Comparison of ENCODE assay signal across 2 cellular contexts in genomic region chr18:51275712-51276473, GRCh38.
TF ChIP-seq lines count a peak whose summit lies in the region.

No MANE protein-coding gene starts in this region.

TF ChIP-seq in SK-N-SH, 30 proteins besides CTCF, POLR2A, EP300 and RAD21 (continued from another document):
- no peak for TF ChIP-seq IRF3 (IDR thresholded peaks at IDR 0.05; ENCODE audit: low read depth, low read length)
- no peak for TF ChIP-seq GABPA (IDR thresholded peaks at IDR 0.05; ENCODE audit: low read depth)
- TF ChIP-seq MAX (IDR thresholded peaks at IDR 0.05; ENCODE audit: low read depth) = no peak
- no peak for TF ChIP-seq FOSL2 (IDR thresholded peaks at IDR 0.05; ENCODE audit: borderline replicate concordance, low read depth)
- TF ChIP-seq NFIC (IDR thresholded peaks at IDR 0.05; ENCODE audit: borderline replicate concordance) = no peak
- no peak for TF ChIP-seq USF2 (IDR thresholded peaks at IDR 0.05; ENCODE audit: borderline replicate concordance, low read depth, low read length)
- TF ChIP-seq SIN3A (IDR thresholded peaks at IDR 0.05; ENCODE audit: borderline replicate concordance, low read depth, low read length) = no peak
- no peak for TF ChIP-seq GATA2 (CRISPR knock-in tag; IDR thresholded peaks at IDR 0.05)
- no peak for TF ChIP-seq TCF12 (IDR thresholded peaks at IDR 0.05)
- TF ChIP-seq, protein P1, sequence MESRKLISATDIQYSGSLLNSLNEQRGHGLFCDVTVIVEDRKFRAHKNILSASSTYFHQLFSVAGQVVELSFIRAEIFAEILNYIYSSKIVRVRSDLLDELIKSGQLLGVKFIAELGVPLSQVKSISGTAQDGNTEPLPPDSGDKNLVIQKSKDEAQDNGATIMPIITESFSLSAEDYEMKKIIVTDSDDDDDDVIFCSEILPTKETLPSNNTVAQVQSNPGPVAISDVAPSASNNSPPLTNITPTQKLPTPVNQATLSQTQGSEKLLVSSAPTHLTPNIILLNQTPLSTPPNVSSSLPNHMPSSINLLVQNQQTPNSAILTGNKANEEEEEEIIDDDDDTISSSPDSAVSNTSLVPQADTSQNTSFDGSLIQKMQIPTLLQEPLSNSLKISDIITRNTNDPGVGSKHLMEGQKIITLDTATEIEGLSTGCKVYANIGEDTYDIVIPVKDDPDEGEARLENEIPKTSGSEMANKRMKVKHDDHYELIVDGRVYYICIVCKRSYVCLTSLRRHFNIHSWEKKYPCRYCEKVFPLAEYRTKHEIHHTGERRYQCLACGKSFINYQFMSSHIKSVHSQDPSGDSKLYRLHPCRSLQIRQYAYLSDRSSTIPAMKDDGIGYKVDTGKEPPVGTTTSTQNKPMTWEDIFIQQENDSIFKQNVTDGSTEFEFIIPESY (IDR thresholded peaks at IDR 0.05; ENCODE audit: borderline replicate concordance, low read depth) = no peak
- TF ChIP-seq JUND (IDR thresholded peaks at IDR 0.05) = no peak
- TF ChIP-seq EZH2phosphoT487 (IDR thresholded peaks at IDR 0.05; ENCODE audit: borderline replicate concordance, low read depth) = no peak
- no peak for TF ChIP-seq USF1 (IDR thresholded peaks at IDR 0.05; ENCODE audit: borderline replicate concordance, low read depth)
- TF ChIP-seq NRF1 (IDR thresholded peaks at IDR 0.05; ENCODE audit: low read depth, low read length) = no peak
- TF ChIP-seq MXI1 (IDR thresholded peaks at IDR 0.05; ENCODE audit: low read depth, low read length) = no peak
TF ChIP-seq in SK-N-SH: peak in this region for 0.

TF ChIP-seq in WTC11, 78 proteins besides CTCF, POLR2A, EP300 and RAD21 (continued from another document):
- TF ChIP-seq ZNF281 (CRISPR knock-in tag; IDR thresholded peaks at IDR 0.05) (no peak), FOXP1 (CRISPR knock-in tag; IDR thresholded peaks at IDR 0.05; ENCODE audit: borderline replicate concordance) (no peak), TEAD1 (CRISPR knock-in tag; IDR thresholded peaks at IDR 0.05) (no peak)
- TF ChIP-seq, protein P2, sequence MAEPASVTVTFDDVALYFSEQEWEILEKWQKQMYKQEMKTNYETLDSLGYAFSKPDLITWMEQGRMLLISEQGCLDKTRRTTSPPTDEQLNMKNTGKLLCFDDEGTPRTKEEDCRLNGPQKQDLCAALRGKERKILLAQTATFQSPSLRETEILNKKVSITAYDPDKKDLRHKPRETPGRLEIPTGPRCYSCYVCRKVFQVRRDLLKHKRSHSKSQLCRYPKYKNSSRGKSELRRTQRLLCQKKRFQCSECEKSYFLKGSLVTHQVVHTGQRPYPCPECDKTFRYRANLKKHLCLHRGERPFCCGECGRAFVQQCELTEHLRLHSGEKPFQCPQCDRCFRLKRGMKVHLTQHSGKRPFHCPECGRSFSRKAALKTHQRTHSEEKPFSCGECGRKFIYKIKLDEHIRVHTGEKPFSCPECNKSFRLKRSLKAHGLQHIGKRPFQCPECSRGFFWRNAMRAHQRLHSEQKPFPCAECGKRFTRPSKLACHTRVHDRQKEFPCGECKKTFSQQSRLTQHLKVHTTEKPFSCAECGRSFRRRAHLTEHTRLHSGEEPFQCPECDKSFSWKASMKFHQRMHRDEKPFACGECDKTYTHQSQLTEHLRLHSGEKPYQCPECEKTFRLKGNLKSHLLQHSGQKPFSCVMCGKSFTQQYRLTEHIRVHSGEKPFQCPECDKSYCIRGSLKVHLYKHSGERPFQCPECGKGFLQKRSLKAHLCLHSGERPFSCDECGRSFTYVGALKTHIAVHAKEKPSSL (CRISPR knock-in tag; conservative IDR thresholded peaks at IDR 0.05) = no peak
- TF ChIP-seq, protein P3, sequence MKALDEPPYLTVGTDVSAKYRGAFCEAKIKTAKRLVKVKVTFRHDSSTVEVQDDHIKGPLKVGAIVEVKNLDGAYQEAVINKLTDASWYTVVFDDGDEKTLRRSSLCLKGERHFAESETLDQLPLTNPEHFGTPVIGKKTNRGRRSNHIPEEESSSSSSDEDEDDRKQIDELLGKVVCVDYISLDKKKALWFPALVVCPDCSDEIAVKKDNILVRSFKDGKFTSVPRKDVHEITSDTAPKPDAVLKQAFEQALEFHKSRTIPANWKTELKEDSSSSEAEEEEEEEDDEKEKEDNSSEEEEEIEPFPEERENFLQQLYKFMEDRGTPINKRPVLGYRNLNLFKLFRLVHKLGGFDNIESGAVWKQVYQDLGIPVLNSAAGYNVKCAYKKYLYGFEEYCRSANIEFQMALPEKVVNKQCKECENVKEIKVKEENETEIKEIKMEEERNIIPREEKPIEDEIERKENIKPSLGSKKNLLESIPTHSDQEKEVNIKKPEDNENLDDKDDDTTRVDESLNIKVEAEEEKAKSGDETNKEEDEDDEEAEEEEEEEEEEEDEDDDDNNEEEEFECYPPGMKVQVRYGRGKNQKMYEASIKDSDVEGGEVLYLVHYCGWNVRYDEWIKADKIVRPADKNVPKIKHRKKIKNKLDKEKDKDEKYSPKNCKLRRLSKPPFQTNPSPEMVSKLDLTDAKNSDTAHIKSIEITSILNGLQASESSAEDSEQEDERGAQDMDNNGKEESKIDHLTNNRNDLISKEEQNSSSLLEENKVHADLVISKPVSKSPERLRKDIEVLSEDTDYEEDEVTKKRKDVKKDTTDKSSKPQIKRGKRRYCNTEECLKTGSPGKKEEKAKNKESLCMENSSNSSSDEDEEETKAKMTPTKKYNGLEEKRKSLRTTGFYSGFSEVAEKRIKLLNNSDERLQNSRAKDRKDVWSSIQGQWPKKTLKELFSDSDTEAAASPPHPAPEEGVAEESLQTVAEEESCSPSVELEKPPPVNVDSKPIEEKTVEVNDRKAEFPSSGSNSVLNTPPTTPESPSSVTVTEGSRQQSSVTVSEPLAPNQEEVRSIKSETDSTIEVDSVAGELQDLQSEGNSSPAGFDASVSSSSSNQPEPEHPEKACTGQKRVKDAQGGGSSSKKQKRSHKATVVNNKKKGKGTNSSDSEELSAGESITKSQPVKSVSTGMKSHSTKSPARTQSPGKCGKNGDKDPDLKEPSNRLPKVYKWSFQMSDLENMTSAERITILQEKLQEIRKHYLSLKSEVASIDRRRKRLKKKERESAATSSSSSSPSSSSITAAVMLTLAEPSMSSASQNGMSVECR (CRISPR knock-in tag; IDR thresholded peaks at IDR 0.05; ENCODE audit: borderline replicate concordance) = no peak
